ENCODE assay signal across 19 cellular contexts in the genomic region with DNA sequence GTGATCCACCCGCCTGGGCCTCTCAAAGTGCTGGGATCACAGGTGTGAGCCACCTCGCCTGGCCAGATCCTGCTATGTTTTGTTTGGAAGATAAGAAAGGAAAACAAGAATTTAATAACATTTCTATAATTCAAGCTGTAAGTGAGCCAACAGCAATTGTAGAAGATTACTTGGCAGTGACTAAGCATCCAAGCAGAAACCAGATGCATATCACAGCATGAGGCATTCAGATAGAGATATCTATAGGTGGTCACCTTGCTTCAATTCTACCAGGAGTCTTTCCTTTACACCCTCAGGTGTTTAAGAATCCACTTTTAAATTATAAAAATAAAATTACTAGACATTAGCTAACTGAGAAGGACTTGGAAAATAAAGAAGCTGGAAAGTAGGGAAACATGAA.
A peak's percentile ranks its signal among the peaks of the same experiment; 100 is the strongest.
DNase-seq lines count a peak whose midpoint lies in the region; ATAC-seq, FAIRE-seq and TF ChIP-seq lines count a peak whose summit lies in the region.
"Had no signal": no experiment of that assay in that cellular context is flagged by ENCODE, and none has a peak within 500 bp of the region (broad histone marks: within the 10 kb centered on the region; RNA-seq: fewer than 3 reads in every experiment).

No MANE protein-coding gene starts in this region.

- FAIRE-seq in GM12878 (lab: Jason Lieb, UNC), result no peak
- FAIRE-seq: A204.1, G401.6, GM19239 had no signal

- H3K27ac ChIP-seq in GM23248 (no peak overlapping the region), OCI-LY1 (ENCODE audit: low read depth, low read length, poor library complexity, severe bottlenecking) (peak overlapping the region; percentile 91), GM12878 (ENCODE audit: control insufficient read depth, insufficient read depth) (peak overlapping the region; percentile 40; the same call in 1 of the 2 replicates), spleen (peak overlapping the region in 5 of 8 donors; percentile 28 to 88 (median 53))
- H3K27ac ChIP-seq: HL-60, KMS-11 had no signal

- intact Hi-C loops in GM12878 (cut with micrococcal nuclease; ENCODE audit: unreplicated experiment), result loop anchor here (5.0 kb wide), 1 partner anchor 336 kb away; no protein-coding TSS in a partner anchor
- intact Hi-C loops in spleen (cut with DNase I; ENCODE audit: low total_unique reads), result no loop called here

- H3K79me2 ChIP-seq in GM23248 (ENCODE audit: insufficient read depth) (no peaks in the 10 kb centered on the region), OCI-LY1 (ENCODE audit: insufficient read depth, low read length) (no peaks in the 10 kb centered on the region), GM12878 (ENCODE audit: control insufficient read depth, insufficient read depth, low read length) (no peaks in the 10 kb centered on the region)

- H2AFZ ChIP-seq in GM23248 (no peak overlapping the region), OCI-LY1 (ENCODE audit: low read length) (no peak overlapping the region), GM12878 (ENCODE audit: control insufficient read depth, low read depth, low read length) (no peak overlapping the region)

- POLR2A ChIA-PET in GM12878 (lab: Charles Lee), result no interaction called here

- H3K9ac ChIP-seq in GM23248, result no peak overlapping the region
- no peak overlapping the region for H3K9ac ChIP-seq in OCI-LY1 (ENCODE audit: low read length)
- H3K9ac ChIP-seq in GM12878 (ENCODE audit: control insufficient read depth, insufficient read depth, low read length), result no peak overlapping the region
- H3K9ac ChIP-seq: KMS-11 had no signal

- CTCF ChIA-PET in GM12878 (lab: Yijun Ruan, JAX), result interaction anchor here (0.6 to 1.9 kb wide), 4 partner anchors 16 to 172 kb away, joined by 4 to 7 read pairs (median 6); partner anchors contain the start of gene ATF7IP

- H3K9me2 ChIP-seq in GM23248 (ENCODE audit: insufficient read depth), result no peaks in the 10 kb centered on the region
- no peaks in the 10 kb centered on the region for H3K9me2 ChIP-seq in OCI-LY1 (ENCODE audit: low read depth, low read length)

- H3F3A ChIP-seq in GM23248 (ENCODE audit: insufficient read depth) (no peaks in the 10 kb centered on the region), OCI-LY1 (ENCODE audit: insufficient read depth, low read length) (no peaks in the 10 kb centered on the region)

- SMC1A ChIA-PET in GM12878 (lab: Charles Lee; ENCODE audit: uncharacterized antibody, unreplicated experiment), result interaction anchor here (0.8 to 2.8 kb wide), 8 partner anchors 8 to 171 kb away, joined by 3 to 13 read pairs (median 3); partner anchors contain the start of gene ATF7IP

- H3K4me1 ChIP-seq in GM23248 (ENCODE audit: insufficient read depth), result no peaks in the 10 kb centered on the region
- H3K4me1 ChIP-seq in OCI-LY1 (ENCODE audit: insufficient read depth, low read length, severe bottlenecking), result peaks cover 49% of the 10 kb centered on the region
- peaks cover 37% of the 10 kb centered on the region for H3K4me1 ChIP-seq in GM12878 (ENCODE audit: control insufficient read depth, insufficient read depth, low read length)
- peaks cover 0 to 28% (median 15%) of the 10 kb centered on the region in 6 donors for H3K4me1 ChIP-seq in spleen
- H3K4me1 ChIP-seq: BE2C had no signal

- H3K4me2 ChIP-seq in GM23248 (ENCODE audit: unreplicated experiment) (no peak overlapping the region), OCI-LY1 (ENCODE audit: low read length) (no peak overlapping the region), GM12878 (ENCODE audit: control insufficient read depth, insufficient read depth) (no peak overlapping the region)
- H3K4me2 ChIP-seq: KMS-11 had no signal

- BruUV-seq in GM12878 (replicated peaks; lab: Mats Ljungman, UMichigan), result no TSS peak

- TF ChIP-seq CTCF in OCI-LY1 (IDR thresholded peaks at IDR 0.05; ENCODE audit: low read length), result no peak
- no peak for TF ChIP-seq CTCF in GM12878 (IDR thresholded peaks at IDR 0.05 in 2 of 3, conservative IDR thresholded peaks at IDR 0.05 in 1 of 3; ENCODE audit: control insufficient read depth in 2 of 3, extremely low read depth in 1 of 3, insufficient read depth in 1 of 3, low read depth in 3 of 3, low read length in 3 of 3)
- no peak for TF ChIP-seq CTCF in spleen (IDR thresholded peaks at IDR 0.05 in 8 of 11, conservative IDR thresholded peaks at IDR 0.05 in 3 of 11)

- TF ChIP-seq RAD21 in GM12878 (IDR thresholded peaks at IDR 0.05; ENCODE audit: insufficient read depth, low read depth, low read length), result no peak

- DNase-seq in GM23248 (peak; percentile 6), GM12878 (ENCODE audit: low read depth, low spot score) (no peak), spleen (no peak), H7 (no peak), COLO829 (ENCODE audit: low spot score) (no peak), NCI-H2171 (lab: John Stamatoyannopoulos, UW) (no peak)
- DNase-seq: BE2C; CD8-positive, alpha-beta memory T cell; DMS153; DMS79 treated with DMSO at 0.1 percent for 48 hours; EL had no signal

- TF ChIP-seq EP300 in GM12878 (IDR thresholded peaks at IDR 0.05; ENCODE audit: borderline replicate concordance in 1 of 2, control insufficient read depth in 1 of 2, low read depth in 2 of 2, low read length in 2 of 2), result no peak

- 83 to 89% methylated on average over 2 of the region's 2 CpGs for WGBS in GM23248 (ENCODE audit: low coverage in 1 of 2, low lambda C conversion rate in 2 of 2, missing lambda C conversion rate in 2 of 2), 2 experiments
- 95% methylated on average over 2 of the region's 2 CpGs for WGBS in GM12878 (ENCODE audit: insufficient coverage, insufficient replicate concordance, low lambda C conversion rate, missing lambda C conversion rate)
- WGBS in spleen, 5 donors, result 93 to 100% (median 100%) methylated on average over 2 of the region's 2 CpGs

- RAD21 ChIA-PET in GM12878 (lab: Charles Lee; ENCODE audit: unreplicated experiment), result interaction anchor here (1.0 to 1.1 kb wide), 3 partner anchors 84 to 135 kb away, joined by 3 read pairs; partner anchors contain the start of gene ATF7IP

- no peaks in the 10 kb centered on the region for H3K36me3 ChIP-seq in GM23248 (ENCODE audit: low read depth)
- peaks cover 9% of the 10 kb centered on the region; the same call in 1 of the 2 replicates for H3K36me3 ChIP-seq in OCI-LY1 (ENCODE audit: insufficient read depth, low read length)
- no peaks in the 10 kb centered on the region for H3K36me3 ChIP-seq in GM12878 (ENCODE audit: control insufficient read depth in 2 of 2, insufficient read depth in 2 of 2, low read length in 1 of 2)
- no peaks in the 10 kb centered on the region for H3K36me3 ChIP-seq in spleen
- no peaks in the 10 kb centered on the region for H3K36me3 ChIP-seq in H7 (replicated peaks; ENCODE audit: control insufficient read depth, insufficient read depth, low read length)
- H3K36me3 ChIP-seq: BE2C had no signal

- ATAC-seq in GM12878, result no peak
- no peak for ATAC-seq in GM19455 (IDR thresholded peaks at IDR 0.05; ENCODE audit: unreplicated experiment)
- ATAC-seq: HCT116 had no signal

- no peak overlapping the region for H3K4me3 ChIP-seq in GM23248
- no peak overlapping the region for H3K4me3 ChIP-seq in OCI-LY1 (ENCODE audit: low read depth, low read length, poor library complexity, severe bottlenecking)
- no peak overlapping the region for H3K4me3 ChIP-seq in GM12878
- no peak overlapping the region for H3K4me3 ChIP-seq in spleen
- no peak overlapping the region for H3K4me3 ChIP-seq in H7 (ENCODE audit: insufficient read depth, low read depth, low read length)

- H3K9me3 ChIP-seq in GM23248 (ENCODE audit: low read depth) (no peaks in the 10 kb centered on the region), OCI-LY1 (ENCODE audit: low read length) (peaks cover 5% of the 10 kb centered on the region), GM12878 (replicated peaks; ENCODE audit: control insufficient read depth, insufficient read depth, low read length) (peaks cover 29% of the 10 kb centered on the region), spleen (peaks cover 0 to 40% (median 7%) of the 10 kb centered on the region in 8 donors)

- H4K20me1 ChIP-seq in GM23248 (ENCODE audit: insufficient read depth) (no peaks in the 10 kb centered on the region), OCI-LY1 (ENCODE audit: insufficient read depth, low read length) (no peaks in the 10 kb centered on the region), GM12878 (ENCODE audit: control insufficient read depth, insufficient read depth) (no peaks in the 10 kb centered on the region)

- H3K27me3 ChIP-seq in GM23248 (replicated peaks; ENCODE audit: insufficient read depth) (no peaks in the 10 kb centered on the region), OCI-LY1 (ENCODE audit: insufficient read depth, low read length) (no peaks in the 10 kb centered on the region), GM12878 (replicated peaks in 1 of 2; ENCODE audit: control insufficient read depth in 2 of 2, insufficient read depth in 2 of 2, low read length in 1 of 2) (no peaks in the 10 kb centered on the region), spleen (replicated peaks in 1 of 7) (no peaks in the 10 kb centered on the region), H7 (ENCODE audit: control insufficient read depth, insufficient read depth, low read length) (peaks cover 24% of the 10 kb centered on the region)
- H3K27me3 ChIP-seq: BE2C had no signal

- TF ChIP-seq POLR2A in GM12878 (IDR thresholded peaks at IDR 0.05; ENCODE audit: low read depth, low read length) (no peak), spleen (IDR thresholded peaks at IDR 0.05) (no peak)

- in situ Hi-C loops in GM23248 (cut with MboI) (no loop called here), GM12878 (cut with MboI) (no loop called here)

TF ChIP-seq in GM12878, 131 proteins besides CTCF, POLR2A, EP300 and RAD21 (continues in another document):
- no peak for TF ChIP-seq BACH1 (IDR thresholded peaks at IDR 0.05; ENCODE audit: borderline replicate concordance)
